Comparison of ENCODE assay signal across 11 cellular contexts in the genomic region with DNA sequence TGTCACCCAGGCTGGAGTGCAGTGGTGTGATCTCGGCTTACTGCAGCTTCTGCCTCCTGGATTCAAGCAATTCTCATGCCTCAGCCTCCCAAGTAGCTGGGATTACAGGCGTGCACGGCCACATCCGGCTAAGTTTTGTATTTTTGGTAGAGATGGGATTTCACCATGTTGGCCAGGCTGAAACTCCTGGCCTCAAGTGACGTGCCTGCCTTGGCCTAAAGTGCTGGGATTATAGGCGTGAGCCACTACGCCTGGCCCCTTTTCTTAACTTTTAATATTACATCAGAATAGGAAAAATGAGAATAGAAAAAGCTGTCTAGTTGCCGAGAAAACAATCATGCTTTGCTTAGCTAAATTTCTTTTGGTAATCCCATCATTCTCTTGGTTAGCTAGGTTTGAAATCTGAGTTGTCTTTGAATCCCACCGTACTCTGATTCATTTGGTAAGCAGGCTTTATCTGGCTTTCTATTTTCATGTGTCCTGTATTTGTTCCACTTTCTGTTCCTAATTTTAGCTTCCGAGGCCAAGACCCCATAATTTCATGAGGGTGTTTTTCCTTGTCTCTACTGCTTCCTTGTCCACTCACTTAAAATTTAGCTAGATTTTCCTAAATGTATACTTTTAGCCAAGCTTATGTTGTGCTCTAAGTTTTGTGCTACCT.
DNase-seq lines count a peak whose midpoint lies in the region; ATAC-seq and TF ChIP-seq lines count a peak whose summit lies in the region.
"Had no signal": no experiment of that assay in that cellular context is flagged by ENCODE, and none has a peak within 500 bp of the region (broad histone marks: within the 10 kb centered on the region; RNA-seq: fewer than 3 reads in every experiment).

No MANE protein-coding gene starts in this region.

- H3K9me3 Mint-ChIP-seq in stimulated activated naive CD8-positive, alpha-beta T cell treated with anti-CD3 and anti-CD28 coated beads, Interleukin-15, Interleukin-2, amounts not matched to agents 100 ng/mL and 50 ng/mL, for 24 hours, result no peaks in the 10 kb centered on the region
- H3K9me3 Mint-ChIP-seq in stimulated activated naive CD8-positive, alpha-beta T cell treated with anti-CD3 and anti-CD28 coated beads, Interleukin-15, amount 100 ng/mL, for 72 hours, result no peaks in the 10 kb centered on the region
- no peaks in the 10 kb centered on the region for H3K9me3 Mint-ChIP-seq in activated CD8-positive, alpha-beta T cell treated with anti-CD3 and anti-CD28 coated beads for 36 hours
- no peaks in the 10 kb centered on the region for H3K9me3 Mint-ChIP-seq in immature natural killer cell

- H3K27me3 Mint-ChIP-seq in stimulated activated naive CD8-positive, alpha-beta T cell treated with anti-CD3 and anti-CD28 coated beads, Interleukin-15, Interleukin-2, amounts not matched to agents 100 ng/mL and 50 ng/mL, for 24 hours, result no peaks in the 10 kb centered on the region
- no peaks in the 10 kb centered on the region for H3K27me3 Mint-ChIP-seq in stimulated activated naive CD8-positive, alpha-beta T cell treated with anti-CD3 and anti-CD28 coated beads, Interleukin-15, amount 100 ng/mL, for 72 hours
- no peaks in the 10 kb centered on the region for H3K27me3 Mint-ChIP-seq in activated CD8-positive, alpha-beta T cell treated with anti-CD3 and anti-CD28 coated beads for 36 hours
- H3K27me3 Mint-ChIP-seq in immature natural killer cell (ENCODE audit: low read depth in 3 of 3), result no peaks in the 10 kb centered on the region

- no peak for DNase-seq in stimulated activated naive CD8-positive, alpha-beta T cell treated with anti-CD3 and anti-CD28 coated beads, Interleukin-15, amount 100 ng/mL, for 72 hours
- DNase-seq in activated CD8-positive, alpha-beta T cell treated with anti-CD3 and anti-CD28 coated beads for 36 hours, result no peak
- DNase-seq in immature natural killer cell, result no peak
- DNase-seq in NCI-H345 treated with DMSO at 0.1 percent for 48 hours (lab: John Stamatoyannopoulos, UW; ENCODE audit: unreplicated experiment), result no peak
- DNase-seq in NCI-H2171 treated with DMSO at 0.1 percent for 48 hours (lab: John Stamatoyannopoulos, UW), result no peak
- DNase-seq: NCI-H2171; stimulated activated CD4-positive, alpha-beta T cell treated with anti-CD3 and anti-CD28 coated beads, Interleukin-1b, Interleukin-23, amount 100 ng/mL, for 48 hours; T-helper 1 cell had no signal

- intact Hi-C loops in activated CD8-positive, alpha-beta T cell treated with anti-CD3 and anti-CD28 coated beads for 36 hours (cut with micrococcal nuclease), result no loop called here

- H3K4me1 Mint-ChIP-seq in stimulated activated naive CD8-positive, alpha-beta T cell treated with anti-CD3 and anti-CD28 coated beads, Interleukin-15, Interleukin-2, amounts not matched to agents 100 ng/mL and 50 ng/mL, for 24 hours (ENCODE audit: low read depth), result peaks cover 46% of the 10 kb centered on the region
- H3K4me1 Mint-ChIP-seq in stimulated activated naive CD8-positive, alpha-beta T cell treated with anti-CD3 and anti-CD28 coated beads, Interleukin-15, amount 100 ng/mL, for 72 hours, result peaks cover 59% of the 10 kb centered on the region
- H3K4me1 Mint-ChIP-seq in activated CD8-positive, alpha-beta T cell treated with anti-CD3 and anti-CD28 coated beads for 36 hours (ENCODE audit: low read depth), result peaks cover 35% of the 10 kb centered on the region
- H3K4me1 Mint-ChIP-seq in immature natural killer cell, result peaks cover 10 to 38% of the 10 kb centered on the region in 2 donors

- peak overlapping the region; percentile 65 for H3K27ac Mint-ChIP-seq in stimulated activated naive CD8-positive, alpha-beta T cell treated with anti-CD3 and anti-CD28 coated beads, Interleukin-15, Interleukin-2, amounts not matched to agents 100 ng/mL and 50 ng/mL, for 24 hours
- H3K27ac Mint-ChIP-seq in stimulated activated naive CD8-positive, alpha-beta T cell treated with anti-CD3 and anti-CD28 coated beads, Interleukin-15, amount 100 ng/mL, for 72 hours, result peak overlapping the region in 1 of 2 donors; percentile 67
- peak overlapping the region; percentile 51 for H3K27ac Mint-ChIP-seq in activated CD8-positive, alpha-beta T cell treated with anti-CD3 and anti-CD28 coated beads for 36 hours
- peak overlapping the region in 4 of 6 donors; percentile 41 to 77 (median 59) for H3K27ac Mint-ChIP-seq in immature natural killer cell

- H3K36me3 Mint-ChIP-seq in stimulated activated naive CD8-positive, alpha-beta T cell treated with anti-CD3 and anti-CD28 coated beads, Interleukin-15, Interleukin-2, amounts not matched to agents 100 ng/mL and 50 ng/mL, for 24 hours (ENCODE audit: low read depth), result peaks cover 73% of the 10 kb centered on the region
- H3K36me3 Mint-ChIP-seq in activated CD8-positive, alpha-beta T cell treated with anti-CD3 and anti-CD28 coated beads for 36 hours (ENCODE audit: low read depth), result peaks cover 48% of the 10 kb centered on the region
- peaks cover 4 to 5% (median 5%) of the 10 kb centered on the region in 3 donors for H3K36me3 Mint-ChIP-seq in immature natural killer cell

- TF ChIP-seq CTCF in activated CD8-positive, alpha-beta T cell treated with anti-CD3 and anti-CD28 coated beads for 36 hours (IDR thresholded peaks at IDR 0.05), result no peak

- no peak overlapping the region for H3K4me3 Mint-ChIP-seq in stimulated activated naive CD8-positive, alpha-beta T cell treated with anti-CD3 and anti-CD28 coated beads, Interleukin-15, Interleukin-2, amounts not matched to agents 100 ng/mL and 50 ng/mL, for 24 hours
- no peak overlapping the region for H3K4me3 Mint-ChIP-seq in stimulated activated naive CD8-positive, alpha-beta T cell treated with anti-CD3 and anti-CD28 coated beads, Interleukin-15, amount 100 ng/mL, for 72 hours
- no peak overlapping the region for H3K4me3 Mint-ChIP-seq in activated CD8-positive, alpha-beta T cell treated with anti-CD3 and anti-CD28 coated beads for 36 hours
- no peak overlapping the region for H3K4me3 Mint-ChIP-seq in immature natural killer cell

- CTCF ChIA-PET in activated CD8-positive, alpha-beta T cell treated with anti-CD3 and anti-CD28 coated beads for 36 hours (lab: Charles Lee), result interaction anchor here (1.2 to 1.6 kb wide), 3 partner anchors 17 to 201 kb away, joined by 4 to 5 read pairs (median 5); no protein-coding TSS in a partner anchor

- ATAC-seq in stimulated activated naive CD8-positive, alpha-beta T cell treated with anti-CD3 and anti-CD28 coated beads, Interleukin-15, amount 100 ng/mL, for 72 hours, result no peak
- no peak for ATAC-seq in activated CD8-positive, alpha-beta T cell treated with anti-CD3 and anti-CD28 coated beads for 36 hours
- ATAC-seq in GM19395 (IDR thresholded peaks at IDR 0.05; ENCODE audit: unreplicated experiment) (no peak), GM21576 (IDR thresholded peaks at IDR 0.05; ENCODE audit: unreplicated experiment) (no peak)

- POLR2A ChIA-PET in activated CD8-positive, alpha-beta T cell treated with anti-CD3 and anti-CD28 coated beads for 36 hours (lab: Charles Lee), result interaction anchor here (0.7 to 1.3 kb wide), 4 partner anchors 10 to 24 kb away, joined by 3 to 6 read pairs (median 4); no protein-coding TSS in a partner anchor
